ENCODE assay signal across 9 cellular contexts in the genomic region with DNA sequence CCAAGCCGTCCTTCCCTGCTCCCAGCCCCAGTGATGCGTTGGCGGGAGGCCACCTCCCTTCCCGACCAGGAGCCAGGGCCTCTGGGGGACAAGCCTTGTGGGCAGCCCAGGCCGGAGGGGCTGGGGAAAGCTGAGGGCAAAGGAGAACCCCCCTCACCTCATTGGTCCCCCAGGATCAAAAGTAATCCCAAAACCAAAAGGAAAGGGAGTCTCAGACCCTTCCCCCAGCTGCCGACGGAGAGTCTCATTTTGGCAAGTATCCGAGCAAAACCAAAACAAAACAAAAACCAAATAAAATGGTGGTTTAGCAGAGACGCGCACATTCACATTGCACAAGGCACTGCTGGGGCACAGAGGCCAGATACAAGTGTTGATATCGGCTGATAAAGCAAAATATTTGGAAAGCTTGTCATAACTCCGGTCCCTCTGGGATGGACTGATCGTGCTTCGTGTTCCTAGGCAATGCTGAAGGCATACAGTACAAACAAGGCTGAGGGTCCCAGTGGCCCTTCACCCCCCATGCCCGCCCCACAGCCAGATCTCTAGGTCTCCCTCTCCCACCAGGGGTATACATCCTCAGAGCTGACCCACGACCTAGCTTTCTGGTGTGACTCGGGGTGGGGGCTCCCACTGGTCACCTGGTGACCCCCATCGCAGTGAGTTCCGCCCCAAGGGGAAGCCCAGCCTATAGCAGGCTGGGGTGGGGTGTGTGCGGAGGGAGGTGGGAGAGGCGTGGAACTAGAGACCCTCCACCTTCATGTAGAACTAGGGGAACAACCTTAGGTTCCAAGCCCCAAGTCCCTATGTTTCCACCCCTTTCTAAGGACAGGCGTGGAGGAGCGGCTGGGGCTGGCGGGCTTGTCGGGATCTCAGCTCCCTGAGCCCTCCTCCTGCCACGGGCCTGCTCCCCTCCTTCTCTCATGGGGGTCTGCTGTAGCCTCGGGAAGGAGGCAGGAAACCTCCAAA. TPM values are rescaled to one million over a fixed set of nuclear protein-coding genes. Genes with fewer than 3 reads are reported as not detected.
DNase-seq lines count a peak whose midpoint lies in the region; ATAC-seq and TF ChIP-seq lines count a peak whose summit lies in the region.
"Had no signal": no experiment of that assay in that cellular context is flagged by ENCODE, and none has a peak within 500 bp of the region (broad histone marks: within the 10 kb centered on the region; RNA-seq: fewer than 3 reads in every experiment).

No MANE protein-coding gene starts in this region.

- no peaks in the 10 kb centered on the region for H3K9me3 Mint-ChIP-seq in nephron

- H3K4me1 Mint-ChIP-seq in nephron, result peaks cover 26% of the 10 kb centered on the region

- H3K4me3 Mint-ChIP-seq in nephron, result peak overlapping the region; percentile 68 to 78 (median 74)

- no peak for ATAC-seq in Right ventricle myocardium inferior
- ATAC-seq in HG03139 (IDR thresholded peaks at IDR 0.05; ENCODE audit: unreplicated experiment), result no peak
- no peak for ATAC-seq in GM21447 (IDR thresholded peaks at IDR 0.05; ENCODE audit: unreplicated experiment)

- intact Hi-C loops in cardiac septum (cut with DNase I), result loop anchor here (5.0 kb wide), 2 partner anchors 92 to 107 kb away; no protein-coding TSS in a partner anchor
- intact Hi-C loops in Right ventricle myocardium inferior (cut with DNase I), result loop anchor here (5.0 to 10.0 kb wide), 3 partner anchors 55 to 107 kb away; no protein-coding TSS in a partner anchor

- H3K36me3 Mint-ChIP-seq in nephron (ENCODE audit: low read depth), result no peaks in the 10 kb centered on the region

- H3K27me3 Mint-ChIP-seq in nephron (ENCODE audit: low read depth), result peaks cover 59% of the 10 kb centered on the region

- peak; percentile 73 for DNase-seq in cardiac septum (ENCODE audit: low spot score)
- no peak for DNase-seq in Right ventricle myocardium inferior (ENCODE audit: missing footprints)
- peak; percentile 16 for DNase-seq in epidermal melanocyte (ENCODE audit: insufficient read length, low spot score)
- no peak for DNase-seq in medulla oblongata (ENCODE audit: extremely low spot score)
- no peak for DNase-seq in NCI-H2171 treated with DMSO at 0.1 percent for 48 hours (lab: John Stamatoyannopoulos, UW)
- DNase-seq: AML-193 had no signal

- TF ChIP-seq CTCF in nephron (IDR thresholded peaks at IDR 0.05; ENCODE audit: unreplicated experiment in 3 of 3), result no peak

- H3K27ac Mint-ChIP-seq in nephron, result no peak overlapping the region

RNA-seq across cellular contexts. Expression of a gene that starts 2.0 kb away (rescaled TPM):
- 2.3 TPM for total RNA-seq in cardiac septum
- 4.9 TPM for total RNA-seq in Right ventricle myocardium inferior

Comparison
In these comparisons a context has a peak if more than half of its experiments do, and no peak if none do; other contexts are left out.
1. DNase-seq: peak in cardiac septum (single experiment) and epidermal melanocyte (single experiment); none in Right ventricle myocardium inferior (single experiment), medulla oblongata (single experiment) and NCI-H2171 treated with DMSO at 0.1 percent for 48 hours (single experiment).